1 cellular context compared by ENCODE assay signal in the genomic region with DNA sequence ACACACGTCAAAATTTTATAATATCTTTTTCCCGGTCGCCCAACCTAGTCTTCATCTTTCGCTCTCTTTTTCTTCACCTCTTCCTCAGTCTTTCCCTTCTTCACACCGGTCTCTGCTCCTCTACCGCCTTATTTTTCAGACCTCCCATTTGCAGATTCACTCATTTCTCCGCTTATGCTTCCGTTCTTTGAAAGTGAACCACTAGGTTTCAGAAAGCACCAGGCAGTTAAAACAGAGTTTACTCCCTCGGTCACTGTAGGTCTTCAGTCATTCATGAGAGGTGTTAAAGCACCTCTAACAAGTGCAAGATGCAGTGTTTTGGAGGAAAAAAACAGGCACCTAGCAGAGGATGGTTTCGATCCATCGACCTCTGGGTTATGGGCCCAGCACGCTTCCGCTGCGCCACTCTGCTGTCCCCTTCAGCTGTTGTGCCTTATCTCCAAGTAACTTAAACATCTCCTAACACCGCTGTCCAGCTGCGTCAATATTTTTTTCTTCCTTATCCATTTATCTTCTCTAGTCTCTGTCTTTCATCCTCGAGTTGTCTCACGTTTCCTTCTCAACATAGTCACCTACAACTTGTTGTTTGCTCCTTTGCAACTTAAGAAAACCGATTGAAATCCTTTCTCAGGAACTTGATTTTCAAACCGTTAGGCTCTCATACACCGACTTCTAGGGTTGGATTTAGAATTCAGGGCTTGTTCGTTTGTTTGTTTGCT.
TF ChIP-seq lines count a peak whose summit lies in the region.

No MANE protein-coding gene starts in this region.

TF ChIP-seq in HepG2, 621 proteins besides CTCF, POLR2A, EP300 and RAD21 (continued from another document and continues in another):
- TF ChIP-seq, protein P1, sequence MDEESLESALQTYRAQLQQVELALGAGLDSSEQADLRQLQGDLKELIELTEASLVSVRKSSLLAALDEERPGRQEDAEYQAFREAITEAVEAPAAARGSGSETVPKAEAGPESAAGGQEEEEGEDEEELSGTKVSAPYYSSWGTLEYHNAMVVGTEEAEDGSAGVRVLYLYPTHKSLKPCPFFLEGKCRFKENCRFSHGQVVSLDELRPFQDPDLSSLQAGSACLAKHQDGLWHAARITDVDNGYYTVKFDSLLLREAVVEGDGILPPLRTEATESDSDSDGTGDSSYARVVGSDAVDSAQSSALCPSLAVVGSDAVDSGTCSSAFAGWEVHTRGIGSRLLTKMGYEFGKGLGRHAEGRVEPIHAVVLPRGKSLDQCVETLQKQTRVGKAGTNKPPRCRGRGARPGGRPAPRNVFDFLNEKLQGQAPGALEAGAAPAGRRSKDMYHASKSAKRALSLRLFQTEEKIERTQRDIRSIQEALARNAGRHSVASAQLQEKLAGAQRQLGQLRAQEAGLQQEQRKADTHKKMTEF (CRISPR knock-in tag; IDR thresholded peaks at IDR 0.05) = peak; percentile 80
- peak; percentile 92; the same call in 1 of the 2 replicates for TF ChIP-seq EED (CRISPR knock-in tag; IDR thresholded peaks at IDR 0.05)
- TF ChIP-seq ZFP82 (CRISPR knock-in tag; IDR thresholded peaks at IDR 0.05; ENCODE audit: borderline replicate concordance) = peak; percentile 36; the same call in 1 of the 2 replicates
- TF ChIP-seq ARNT (IDR thresholded peaks at IDR 0.05) = no peak
- TF ChIP-seq, protein P2, sequence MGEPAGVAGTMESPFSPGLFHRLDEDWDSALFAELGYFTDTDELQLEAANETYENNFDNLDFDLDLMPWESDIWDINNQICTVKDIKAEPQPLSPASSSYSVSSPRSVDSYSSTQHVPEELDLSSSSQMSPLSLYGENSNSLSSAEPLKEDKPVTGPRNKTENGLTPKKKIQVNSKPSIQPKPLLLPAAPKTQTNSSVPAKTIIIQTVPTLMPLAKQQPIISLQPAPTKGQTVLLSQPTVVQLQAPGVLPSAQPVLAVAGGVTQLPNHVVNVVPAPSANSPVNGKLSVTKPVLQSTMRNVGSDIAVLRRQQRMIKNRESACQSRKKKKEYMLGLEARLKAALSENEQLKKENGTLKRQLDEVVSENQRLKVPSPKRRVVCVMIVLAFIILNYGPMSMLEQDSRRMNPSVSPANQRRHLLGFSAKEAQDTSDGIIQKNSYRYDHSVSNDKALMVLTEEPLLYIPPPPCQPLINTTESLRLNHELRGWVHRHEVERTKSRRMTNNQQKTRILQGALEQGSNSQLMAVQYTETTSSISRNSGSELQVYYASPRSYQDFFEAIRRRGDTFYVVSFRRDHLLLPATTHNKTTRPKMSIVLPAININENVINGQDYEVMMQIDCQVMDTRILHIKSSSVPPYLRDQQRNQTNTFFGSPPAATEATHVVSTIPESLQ (CRISPR knock-in tag; conservative IDR thresholded peaks at IDR 0.05) = 0 out of 2 replicates have a peak, but pooled peaks have one; percentile 39
- peak; percentile 70; the same call in 1 of the 2 replicates for TF ChIP-seq ZNF124 (CRISPR knock-in tag; IDR thresholded peaks at IDR 0.05)
- TF ChIP-seq, protein P3, sequence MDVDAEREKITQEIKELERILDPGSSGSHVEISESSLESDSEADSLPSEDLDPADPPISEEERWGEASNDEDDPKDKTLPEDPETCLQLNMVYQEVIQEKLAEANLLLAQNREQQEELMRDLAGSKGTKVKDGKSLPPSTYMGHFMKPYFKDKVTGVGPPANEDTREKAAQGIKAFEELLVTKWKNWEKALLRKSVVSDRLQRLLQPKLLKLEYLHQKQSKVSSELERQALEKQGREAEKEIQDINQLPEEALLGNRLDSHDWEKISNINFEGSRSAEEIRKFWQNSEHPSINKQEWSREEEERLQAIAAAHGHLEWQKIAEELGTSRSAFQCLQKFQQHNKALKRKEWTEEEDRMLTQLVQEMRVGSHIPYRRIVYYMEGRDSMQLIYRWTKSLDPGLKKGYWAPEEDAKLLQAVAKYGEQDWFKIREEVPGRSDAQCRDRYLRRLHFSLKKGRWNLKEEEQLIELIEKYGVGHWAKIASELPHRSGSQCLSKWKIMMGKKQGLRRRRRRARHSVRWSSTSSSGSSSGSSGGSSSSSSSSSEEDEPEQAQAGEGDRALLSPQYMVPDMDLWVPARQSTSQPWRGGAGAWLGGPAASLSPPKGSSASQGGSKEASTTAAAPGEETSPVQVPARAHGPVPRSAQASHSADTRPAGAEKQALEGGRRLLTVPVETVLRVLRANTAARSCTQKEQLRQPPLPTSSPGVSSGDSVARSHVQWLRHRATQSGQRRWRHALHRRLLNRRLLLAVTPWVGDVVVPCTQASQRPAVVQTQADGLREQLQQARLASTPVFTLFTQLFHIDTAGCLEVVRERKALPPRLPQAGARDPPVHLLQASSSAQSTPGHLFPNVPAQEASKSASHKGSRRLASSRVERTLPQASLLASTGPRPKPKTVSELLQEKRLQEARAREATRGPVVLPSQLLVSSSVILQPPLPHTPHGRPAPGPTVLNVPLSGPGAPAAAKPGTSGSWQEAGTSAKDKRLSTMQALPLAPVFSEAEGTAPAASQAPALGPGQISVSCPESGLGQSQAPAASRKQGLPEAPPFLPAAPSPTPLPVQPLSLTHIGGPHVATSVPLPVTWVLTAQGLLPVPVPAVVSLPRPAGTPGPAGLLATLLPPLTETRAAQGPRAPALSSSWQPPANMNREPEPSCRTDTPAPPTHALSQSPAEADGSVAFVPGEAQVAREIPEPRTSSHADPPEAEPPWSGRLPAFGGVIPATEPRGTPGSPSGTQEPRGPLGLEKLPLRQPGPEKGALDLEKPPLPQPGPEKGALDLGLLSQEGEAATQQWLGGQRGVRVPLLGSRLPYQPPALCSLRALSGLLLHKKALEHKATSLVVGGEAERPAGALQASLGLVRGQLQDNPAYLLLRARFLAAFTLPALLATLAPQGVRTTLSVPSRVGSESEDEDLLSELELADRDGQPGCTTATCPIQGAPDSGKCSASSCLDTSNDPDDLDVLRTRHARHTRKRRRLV (CRISPR knock-in tag; IDR thresholded peaks at IDR 0.05) = no peak
- TF ChIP-seq, protein P4, sequence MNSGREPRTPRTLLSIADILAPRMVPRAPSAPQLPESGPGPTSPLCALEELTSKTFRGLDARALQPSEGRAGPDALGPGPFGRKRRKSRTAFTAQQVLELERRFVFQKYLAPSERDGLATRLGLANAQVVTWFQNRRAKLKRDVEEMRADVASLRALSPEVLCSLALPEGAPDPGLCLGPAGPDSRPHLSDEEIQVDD (CRISPR knock-in tag; IDR thresholded peaks at IDR 0.05; ENCODE audit: borderline replicate concordance) = no peak
- peak; percentile 62; the same call in 1 of the 2 replicates for TF ChIP-seq SALL2 (CRISPR knock-in tag; IDR thresholded peaks at IDR 0.05)
- no peak for TF ChIP-seq U2AF2 (IDR thresholded peaks at IDR 0.05; ENCODE audit: low read depth, low read length)
- no peak for TF ChIP-seq NR2C2 (CRISPR knock-in tag; IDR thresholded peaks at IDR 0.05; ENCODE audit: borderline replicate concordance)
- peak; percentile 28 for TF ChIP-seq TEAD3 (CRISPR knock-in tag; optimal IDR thresholded peaks at IDR 0.05; ENCODE audit: borderline replicate concordance)
- TF ChIP-seq, protein P5, sequence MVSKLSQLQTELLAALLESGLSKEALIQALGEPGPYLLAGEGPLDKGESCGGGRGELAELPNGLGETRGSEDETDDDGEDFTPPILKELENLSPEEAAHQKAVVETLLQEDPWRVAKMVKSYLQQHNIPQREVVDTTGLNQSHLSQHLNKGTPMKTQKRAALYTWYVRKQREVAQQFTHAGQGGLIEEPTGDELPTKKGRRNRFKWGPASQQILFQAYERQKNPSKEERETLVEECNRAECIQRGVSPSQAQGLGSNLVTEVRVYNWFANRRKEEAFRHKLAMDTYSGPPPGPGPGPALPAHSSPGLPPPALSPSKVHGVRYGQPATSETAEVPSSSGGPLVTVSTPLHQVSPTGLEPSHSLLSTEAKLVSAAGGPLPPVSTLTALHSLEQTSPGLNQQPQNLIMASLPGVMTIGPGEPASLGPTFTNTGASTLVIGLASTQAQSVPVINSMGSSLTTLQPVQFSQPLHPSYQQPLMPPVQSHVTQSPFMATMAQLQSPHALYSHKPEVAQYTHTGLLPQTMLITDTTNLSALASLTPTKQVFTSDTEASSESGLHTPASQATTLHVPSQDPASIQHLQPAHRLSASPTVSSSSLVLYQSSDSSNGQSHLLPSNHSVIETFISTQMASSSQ (IDR thresholded peaks at IDR 0.05; ENCODE audit: low read depth) = 0 out of 2 replicates have a peak, but pooled peaks have one; percentile 53
- TF ChIP-seq, protein P5 (CRISPR knock-in tag; IDR thresholded peaks at IDR 0.05; ENCODE audit: borderline replicate concordance) = no peak
- TF ChIP-seq NFKB2 (CRISPR knock-in tag; IDR thresholded peaks at IDR 0.05; ENCODE audit: borderline replicate concordance) = peak; percentile 51; the same call in 1 of the 2 replicates
- TF ChIP-seq ZNF850 (CRISPR knock-in tag; conservative IDR thresholded peaks at IDR 0.05) = no peak
- peak; percentile 78; the same call in 1 of the 2 replicates for TF ChIP-seq ZNF510 (CRISPR knock-in tag; IDR thresholded peaks at IDR 0.05; ENCODE audit: low read depth)
- TF ChIP-seq, protein P6, sequence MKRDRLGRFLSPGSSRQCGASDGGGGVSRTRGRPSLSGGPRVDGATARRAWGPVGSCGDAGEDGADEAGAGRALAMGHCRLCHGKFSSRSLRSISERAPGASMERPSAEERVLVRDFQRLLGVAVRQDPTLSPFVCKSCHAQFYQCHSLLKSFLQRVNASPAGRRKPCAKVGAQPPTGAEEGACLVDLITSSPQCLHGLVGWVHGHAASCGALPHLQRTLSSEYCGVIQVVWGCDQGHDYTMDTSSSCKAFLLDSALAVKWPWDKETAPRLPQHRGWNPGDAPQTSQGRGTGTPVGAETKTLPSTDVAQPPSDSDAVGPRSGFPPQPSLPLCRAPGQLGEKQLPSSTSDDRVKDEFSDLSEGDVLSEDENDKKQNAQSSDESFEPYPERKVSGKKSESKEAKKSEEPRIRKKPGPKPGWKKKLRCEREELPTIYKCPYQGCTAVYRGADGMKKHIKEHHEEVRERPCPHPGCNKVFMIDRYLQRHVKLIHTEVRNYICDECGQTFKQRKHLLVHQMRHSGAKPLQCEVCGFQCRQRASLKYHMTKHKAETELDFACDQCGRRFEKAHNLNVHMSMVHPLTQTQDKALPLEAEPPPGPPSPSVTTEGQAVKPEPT (CRISPR knock-in tag; IDR thresholded peaks at IDR 0.05; ENCODE audit: low read depth) = no peak
- TF ChIP-seq ZNF772 (CRISPR knock-in tag; IDR thresholded peaks at IDR 0.05) = peak; percentile 94; the same call in 1 of the 2 replicates
- peak; percentile 98 for TF ChIP-seq MAF1 (CRISPR knock-in tag; IDR thresholded peaks at IDR 0.05; ENCODE audit: borderline replicate concordance)
- peak; percentile 65; the same call in 1 of the 2 replicates for TF ChIP-seq RFXANK (CRISPR knock-in tag; IDR thresholded peaks at IDR 0.05)
- no peak for TF ChIP-seq TCF7L2 (IDR thresholded peaks at IDR 0.05; ENCODE audit: low read depth, low read length)
- TF ChIP-seq CCAR2 (optimal IDR thresholded peaks at IDR 0.05; ENCODE audit: low read depth, low read length) = no peak
- TF ChIP-seq, protein P7, sequence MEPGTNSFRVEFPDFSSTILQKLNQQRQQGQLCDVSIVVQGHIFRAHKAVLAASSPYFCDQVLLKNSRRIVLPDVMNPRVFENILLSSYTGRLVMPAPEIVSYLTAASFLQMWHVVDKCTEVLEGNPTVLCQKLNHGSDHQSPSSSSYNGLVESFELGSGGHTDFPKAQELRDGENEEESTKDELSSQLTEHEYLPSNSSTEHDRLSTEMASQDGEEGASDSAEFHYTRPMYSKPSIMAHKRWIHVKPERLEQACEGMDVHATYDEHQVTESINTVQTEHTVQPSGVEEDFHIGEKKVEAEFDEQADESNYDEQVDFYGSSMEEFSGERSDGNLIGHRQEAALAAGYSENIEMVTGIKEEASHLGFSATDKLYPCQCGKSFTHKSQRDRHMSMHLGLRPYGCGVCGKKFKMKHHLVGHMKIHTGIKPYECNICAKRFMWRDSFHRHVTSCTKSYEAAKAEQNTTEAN (CRISPR knock-in tag; conservative IDR thresholded peaks at IDR 0.05) = peak; percentile 1; the same call in 1 of the 2 replicates
- TF ChIP-seq HNRNPL (IDR thresholded peaks at IDR 0.05; ENCODE audit: low read depth, low read length) = no peak
- no peak for TF ChIP-seq MLLT10 (CRISPR knock-in tag; IDR thresholded peaks at IDR 0.05)
- TF ChIP-seq, protein P8, sequence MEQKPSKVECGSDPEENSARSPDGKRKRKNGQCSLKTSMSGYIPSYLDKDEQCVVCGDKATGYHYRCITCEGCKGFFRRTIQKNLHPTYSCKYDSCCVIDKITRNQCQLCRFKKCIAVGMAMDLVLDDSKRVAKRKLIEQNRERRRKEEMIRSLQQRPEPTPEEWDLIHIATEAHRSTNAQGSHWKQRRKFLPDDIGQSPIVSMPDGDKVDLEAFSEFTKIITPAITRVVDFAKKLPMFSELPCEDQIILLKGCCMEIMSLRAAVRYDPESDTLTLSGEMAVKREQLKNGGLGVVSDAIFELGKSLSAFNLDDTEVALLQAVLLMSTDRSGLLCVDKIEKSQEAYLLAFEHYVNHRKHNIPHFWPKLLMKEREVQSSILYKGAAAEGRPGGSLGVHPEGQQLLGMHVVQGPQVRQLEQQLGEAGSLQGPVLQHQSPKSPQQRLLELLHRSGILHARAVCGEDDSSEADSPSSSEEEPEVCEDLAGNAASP (CRISPR knock-in tag; IDR thresholded peaks at IDR 0.05; ENCODE audit: borderline replicate concordance) = peak; percentile 71; the same call in 1 of the 2 replicates
- TF ChIP-seq, protein P9, sequence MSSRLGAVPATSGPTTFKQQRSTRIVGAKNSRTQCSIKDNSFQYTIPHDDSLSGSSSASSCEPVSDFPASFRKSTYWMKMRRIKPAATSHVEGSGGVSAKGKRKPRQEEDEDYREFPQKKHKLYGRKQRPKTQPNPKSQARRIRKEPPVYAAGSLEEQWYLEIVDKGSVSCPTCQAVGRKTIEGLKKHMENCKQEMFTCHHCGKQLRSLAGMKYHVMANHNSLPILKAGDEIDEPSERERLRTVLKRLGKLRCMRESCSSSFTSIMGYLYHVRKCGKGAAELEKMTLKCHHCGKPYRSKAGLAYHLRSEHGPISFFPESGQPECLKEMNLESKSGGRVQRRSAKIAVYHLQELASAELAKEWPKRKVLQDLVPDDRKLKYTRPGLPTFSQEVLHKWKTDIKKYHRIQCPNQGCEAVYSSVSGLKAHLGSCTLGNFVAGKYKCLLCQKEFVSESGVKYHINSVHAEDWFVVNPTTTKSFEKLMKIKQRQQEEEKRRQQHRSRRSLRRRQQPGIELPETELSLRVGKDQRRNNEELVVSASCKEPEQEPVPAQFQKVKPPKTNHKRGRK (CRISPR knock-in tag; IDR thresholded peaks at IDR 0.05) = peak; percentile 63; the same call in 1 of the 2 replicates
- peak; percentile 82; the same call in 1 of the 2 replicates for TF ChIP-seq TOE1 (CRISPR knock-in tag; IDR thresholded peaks at IDR 0.05)
- TF ChIP-seq ZNF841 (CRISPR knock-in tag; IDR thresholded peaks at IDR 0.05; ENCODE audit: borderline replicate concordance) = no peak
